8 cellular contexts compared by ENCODE assay signal in the genomic region with DNA sequence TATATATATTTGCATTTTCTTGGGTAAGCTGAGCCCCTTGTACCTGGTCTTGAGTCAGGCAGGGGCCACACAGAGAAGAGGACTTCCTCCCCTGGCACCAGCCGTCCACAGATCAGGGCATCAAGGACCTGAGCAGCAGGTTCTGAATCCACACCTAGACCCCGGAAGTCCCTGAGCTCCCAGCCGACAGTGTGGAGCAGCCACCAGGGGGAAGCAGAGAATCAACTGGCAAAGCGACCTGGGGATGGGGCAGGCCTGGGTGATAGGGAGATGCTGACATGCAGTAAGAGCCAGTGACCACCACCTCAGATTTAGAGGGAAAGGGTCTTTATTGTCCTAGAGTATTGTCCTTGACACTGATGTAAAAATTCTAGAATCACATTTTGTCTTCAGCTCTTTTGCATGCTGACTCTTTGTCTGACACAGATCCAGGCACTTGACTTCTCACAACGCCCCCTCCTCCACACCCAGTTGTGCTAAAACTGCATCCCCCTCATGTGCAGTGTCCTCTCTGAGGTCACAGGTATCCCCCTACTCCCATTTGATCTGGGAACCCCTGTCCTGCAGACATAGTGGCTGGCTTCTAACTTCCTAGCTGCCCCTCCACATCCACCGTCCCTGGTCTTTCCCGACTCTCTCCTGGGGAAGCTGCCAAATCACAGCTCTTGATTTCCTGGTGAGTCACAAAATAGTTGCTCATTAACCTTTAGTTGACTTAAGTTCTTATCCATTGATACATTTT.
A peak's percentile ranks its signal among the peaks of the same experiment; 100 is the strongest.
DNase-seq lines count a peak whose midpoint lies in the region; ATAC-seq and TF ChIP-seq lines count a peak whose summit lies in the region.

No MANE protein-coding gene starts in this region.

- H3K4me1 ChIP-seq in naive thymus-derived CD4-positive, alpha-beta T cell (ENCODE audit: control insufficient read depth in 2 of 2, insufficient read depth in 2 of 2, low read length in 2 of 2) = peaks cover 11 to 57% of the 10 kb centered on the region in 2 donors
- peaks cover 0 to 8% of the 10 kb centered on the region in 2 donors for H3K4me1 ChIP-seq in thyroid gland

- peak; percentile 74 for TF ChIP-seq CTCF in GM12873 (IDR thresholded peaks at IDR 0.05; ENCODE audit: insufficient read depth, low read depth, low read length, missing control alignments)
- TF ChIP-seq CTCF in thyroid gland (IDR thresholded peaks at IDR 0.05) = peak in 5 of 6 experiments; percentile 18 to 64 (median 39)

- H3K27me3 Mint-ChIP-seq in activated CD4-positive, alpha-beta memory T cell treated with anti-CD3 and anti-CD28 coated beads for 36 hours = no peaks in the 10 kb centered on the region
- H3K27me3 Mint-ChIP-seq in effector memory CD8-positive, alpha-beta T cell = no peaks in the 10 kb centered on the region
- H3K27me3 Mint-ChIP-seq in naive thymus-derived CD4-positive, alpha-beta T cell = peaks cover 0 to 3% (median 0%) of the 10 kb centered on the region in 5 donors

- H3K4me3 ChIP-seq in naive thymus-derived CD4-positive, alpha-beta T cell (ENCODE audit: low read length) = peak overlapping the region; percentile 29
- H3K4me3 ChIP-seq in thyroid gland (replicated peaks in 1 of 3) = no peak overlapping the region

- intact Hi-C loops in activated CD4-positive, alpha-beta memory T cell treated with anti-CD3 and anti-CD28 coated beads for 36 hours (cut with micrococcal nuclease) = no loop called here
- intact Hi-C loops in naive thymus-derived CD4-positive, alpha-beta T cell (cut with micrococcal nuclease) = loop anchor here (1.0 to 5.0 kb wide), 7 partner anchors 35 to 203 kb away; no protein-coding TSS in a partner anchor
- intact Hi-C loops in thyroid gland (cut with DNase I) = no loop called here

- peaks cover 42% of the 10 kb centered on the region for H3K4me1 Mint-ChIP-seq in activated CD4-positive, alpha-beta memory T cell treated with anti-CD3 and anti-CD28 coated beads for 36 hours (ENCODE audit: low read depth)
- H3K4me1 Mint-ChIP-seq in effector memory CD8-positive, alpha-beta T cell (ENCODE audit: low read depth in 2 of 2) = peaks cover 64 to 72% of the 10 kb centered on the region in 2 donors
- peaks cover 4 to 48% (median 44%) of the 10 kb centered on the region in 7 donors for H3K4me1 Mint-ChIP-seq in naive thymus-derived CD4-positive, alpha-beta T cell

- no peaks in the 10 kb centered on the region for H3K9me3 ChIP-seq in naive thymus-derived CD4-positive, alpha-beta T cell (ENCODE audit: control insufficient read depth in 2 of 3, low read length in 3 of 3)
- H3K9me3 ChIP-seq in thyroid gland = no peaks in the 10 kb centered on the region

- peak overlapping the region; percentile 40 for H3K27ac Mint-ChIP-seq in activated CD4-positive, alpha-beta memory T cell treated with anti-CD3 and anti-CD28 coated beads for 36 hours
- peak overlapping the region; percentile 91 to 94 for H3K27ac Mint-ChIP-seq in effector memory CD8-positive, alpha-beta T cell
- H3K27ac Mint-ChIP-seq in naive thymus-derived CD4-positive, alpha-beta T cell = peak overlapping the region in 8 of 9 donors; percentile 88 to 96 (median 95)

- DNase-seq in ACHN (peak; percentile 74), NCI-H460 (ENCODE audit: extremely low read depth, low read depth) (peak; percentile 35), thyroid gland (peak; percentile 45 to 53), GOT3 (lab: John Stamatoyannopoulos, UW) (no peak)
- peak; percentile 88 for DNase-seq in activated CD4-positive, alpha-beta memory T cell treated with anti-CD3 and anti-CD28 coated beads for 36 hours
- peak; percentile 76 to 83 (median 78) for DNase-seq in effector memory CD8-positive, alpha-beta T cell
- peak; percentile 52 to 78 (median 74) for DNase-seq in naive thymus-derived CD4-positive, alpha-beta T cell

- H3K9me3 Mint-ChIP-seq in activated CD4-positive, alpha-beta memory T cell treated with anti-CD3 and anti-CD28 coated beads for 36 hours = no peaks in the 10 kb centered on the region
- H3K9me3 Mint-ChIP-seq in effector memory CD8-positive, alpha-beta T cell = no peaks in the 10 kb centered on the region
- H3K9me3 Mint-ChIP-seq in naive thymus-derived CD4-positive, alpha-beta T cell = no peaks in the 10 kb centered on the region

- H3K4me3 Mint-ChIP-seq in activated CD4-positive, alpha-beta memory T cell treated with anti-CD3 and anti-CD28 coated beads for 36 hours = no peak overlapping the region
- H3K4me3 Mint-ChIP-seq in effector memory CD8-positive, alpha-beta T cell = peak overlapping the region; percentile 66
- H3K4me3 Mint-ChIP-seq in naive thymus-derived CD4-positive, alpha-beta T cell = peak overlapping the region in 8 of 10 donors; percentile 57 to 72 (median 68)

- H3K36me3 ChIP-seq in naive thymus-derived CD4-positive, alpha-beta T cell (ENCODE audit: control insufficient read depth in 2 of 3, insufficient read depth in 3 of 3, low read length in 3 of 3) = no peaks in the 10 kb centered on the region
- H3K36me3 ChIP-seq in thyroid gland = no peaks in the 10 kb centered on the region

- 29 to 31% methylated on average over 7 of the region's 7 CpGs for WGBS in thyroid gland, 2 donors

- peak; percentile 80 for ATAC-seq in effector memory CD8-positive, alpha-beta T cell (replicated peaks)
- peak; percentile 92 for ATAC-seq in naive thymus-derived CD4-positive, alpha-beta T cell

- no peaks in the 10 kb centered on the region for H3K36me3 Mint-ChIP-seq in activated CD4-positive, alpha-beta memory T cell treated with anti-CD3 and anti-CD28 coated beads for 36 hours
- H3K36me3 Mint-ChIP-seq in effector memory CD8-positive, alpha-beta T cell (ENCODE audit: insufficient read depth) = peaks cover 6% of the 10 kb centered on the region
- H3K36me3 Mint-ChIP-seq in naive thymus-derived CD4-positive, alpha-beta T cell = no peaks in the 10 kb centered on the region

- in situ Hi-C loops in ACHN (cut with HindIII; ENCODE audit: low pct_ligation_motif_present, low pct_unique_long_range_greater_than_20kb, low sequenced_read_pairs) = no loop called here

- TF ChIP-seq POLR2A in thyroid gland (IDR thresholded peaks at IDR 0.05) = no peak

- peak overlapping the region; percentile 57 for H3K27ac ChIP-seq in naive thymus-derived CD4-positive, alpha-beta T cell (ENCODE audit: low read depth, low read length)
- no peak overlapping the region for H3K27ac ChIP-seq in thyroid gland

- POLR2A ChIA-PET in activated CD4-positive, alpha-beta memory T cell treated with anti-CD3 and anti-CD28 coated beads for 36 hours (lab: Charles Lee) = no interaction called here
- POLR2A ChIA-PET in naive thymus-derived CD4-positive, alpha-beta T cell (lab: Charles Lee) = interaction anchor here (0.7 to 3.5 kb wide), 8 partner anchors 11 to 213 kb away, joined by 3 to 28 read pairs (median 3); no protein-coding TSS in a partner anchor

- H3K27me3 ChIP-seq in naive thymus-derived CD4-positive, alpha-beta T cell (ENCODE audit: control insufficient read depth in 2 of 2, insufficient read depth in 2 of 2, low read length in 2 of 2) = no peaks in the 10 kb centered on the region
- no peaks in the 10 kb centered on the region for H3K27me3 ChIP-seq in thyroid gland

- CTCF ChIA-PET in activated CD4-positive, alpha-beta memory T cell treated with anti-CD3 and anti-CD28 coated beads for 36 hours (lab: Charles Lee) = interaction anchor here (0.7 to 4.0 kb wide), 42 partner anchors 9 to 383 kb away, joined by 3 to 60 read pairs (median 4); partner anchors contain the start of gene ZNF280B
- CTCF ChIA-PET in naive thymus-derived CD4-positive, alpha-beta T cell (lab: Charles Lee) = interaction anchor here (0.6 to 9.5 kb wide), 37 partner anchors 8 to 374 kb away, joined by 3 to 148 read pairs (median 4); no protein-coding TSS in a partner anchor

Comparison
In these comparisons a context has a peak if more than half of its experiments do, and no peak if none do; other contexts are left out.
1. H3K27ac Mint-ChIP-seq: peak in every context shown above with its lines; median percentile 95 in naive thymus-derived CD4-positive, alpha-beta T cell; 92 in effector memory CD8-positive, alpha-beta T cell; 40 in activated CD4-positive, alpha-beta memory T cell treated with anti-CD3 and anti-CD28 coated beads for 36 hours.
2. intact Hi-C loops: an anchor here in naive thymus-derived CD4-positive, alpha-beta T cell (1.0 to 5.0 kb wide); none called in activated CD4-positive, alpha-beta memory T cell treated with anti-CD3 and anti-CD28 coated beads for 36 hours and thyroid gland.